Comparison of ENCODE assay signal across 34 cellular contexts in genomic region chr14:36716614-36717184, GRCh38. TPM values are rescaled to one million over a fixed set of nuclear protein-coding genes. Genes with fewer than 3 reads are reported as not detected.
"Had no signal": no experiment of that assay in that cellular context is flagged by ENCODE, and none has a peak within 500 bp of the region (broad histone marks: within the 10 kb centered on the region; RNA-seq: fewer than 3 reads in every experiment).

No MANE protein-coding gene starts in this region.

- ATAC-seq: gastrocnemius medialis; left cardiac atrium; left ventricle myocardium superior; sciatic nerve; stimulated activated naive CD8-positive, alpha-beta T cell treated with anti-CD3 and anti-CD28 coated beads, Interleukin-15, Interleukin-2, amounts not matched to agents 100 U/mL and 50 U/mL, for 24 hours had no signal

- H3K27me3 Mint-ChIP-seq: activated naive CD4-positive, alpha-beta T cell treated with anti-CD3 and anti-CD28 coated beads, Interleukin-2, amount 10 ng/mL, durations not matched to agents 7 days and 5 days; activated naive CD8-positive, alpha-beta T cell treated with anti-CD3 and anti-CD28 coated beads, Interleukin-2, amount 10 ng/mL, durations not matched to agents 7 days and 5 days; naive B cell had no signal

- H3K27ac Mint-ChIP-seq: activated naive CD4-positive, alpha-beta T cell treated with anti-CD3 and anti-CD28 coated beads, Interleukin-2, amount 10 ng/mL, durations not matched to agents 7 days and 5 days; activated naive CD8-positive, alpha-beta T cell treated with anti-CD3 and anti-CD28 coated beads, Interleukin-2, amount 10 ng/mL, durations not matched to agents 7 days and 5 days; activated T-helper 1 cell treated with anti-CD3 and anti-CD28 coated beads, Interleukin-12 subunit alpha, Interleukin-12 subunit beta, Interleukin-2, Interleukin-4 antibody, amounts not matched to agents 30 ng/mL and 10 ng/mL and 1 ng/mL, durations not matched to agents 14 hours and 24 hours and 36 hours; brain; mesothelial cell of epicardium; nephron progenitor cell; progenitor cell of endocrine pancreas; T-helper 2 cell treated with Interferon-gamma antibody and Interleukin-4, amounts not matched to agents 5 μg/mL and 100 μg/mL, for 36 hours had no signal

- H3K27ac ChIP-seq: ascending aorta, gastrocnemius medialis, hepatocyte, neutrophil, ovary, skin epidermis, testis, transverse colon had no signal

- FAIRE-seq: keratinocyte had no signal

- H3K4me1 Mint-ChIP-seq: activated naive CD4-positive, alpha-beta T cell treated with anti-CD3 and anti-CD28 coated beads, Interleukin-2, amount 10 ng/mL, durations not matched to agents 7 days and 5 days; activated naive CD8-positive, alpha-beta T cell treated with anti-CD3 and anti-CD28 coated beads, Interleukin-2, amount 10 ng/mL, durations not matched to agents 7 days and 5 days; brain; naive B cell had no signal

- H3K9me3 Mint-ChIP-seq: activated naive CD4-positive, alpha-beta T cell treated with anti-CD3 and anti-CD28 coated beads, Interleukin-2, amount 10 ng/mL, durations not matched to agents 7 days and 5 days; activated naive CD8-positive, alpha-beta T cell treated with anti-CD3 and anti-CD28 coated beads, Interleukin-2, amount 10 ng/mL, durations not matched to agents 7 days and 5 days; activated T-helper 1 cell treated with anti-CD3 and anti-CD28 coated beads, Interleukin-12 subunit alpha, Interleukin-12 subunit beta, Interleukin-2, Interleukin-4 antibody, amounts not matched to agents 30 ng/mL and 10 ng/mL and 1 ng/mL, durations not matched to agents 14 hours and 24 hours and 36 hours; brain; mesothelial cell of epicardium; nephron progenitor cell; T-helper 2 cell treated with Interferon-gamma antibody and Interleukin-4, amounts not matched to agents 5 μg/mL and 100 μg/mL, for 36 hours had no signal

- H3K4me3 ChIP-seq: ascending aorta, gastrocnemius medialis, hepatocyte, ovary, skin epidermis, testis, transverse colon had no signal

- H3K36me3 ChIP-seq: ascending aorta, gastrocnemius medialis, neutrophil, ovary, transverse colon had no signal

- H3K4me3 Mint-ChIP-seq: activated naive CD4-positive, alpha-beta T cell treated with anti-CD3 and anti-CD28 coated beads, Interleukin-2, amount 10 ng/mL, durations not matched to agents 7 days and 5 days; activated naive CD8-positive, alpha-beta T cell treated with anti-CD3 and anti-CD28 coated beads, Interleukin-2, amount 10 ng/mL, durations not matched to agents 7 days and 5 days; activated T-helper 1 cell treated with anti-CD3 and anti-CD28 coated beads, Interleukin-12 subunit alpha, Interleukin-12 subunit beta, Interleukin-2, Interleukin-4 antibody, amounts not matched to agents 30 ng/mL and 10 ng/mL and 1 ng/mL, durations not matched to agents 14 hours and 24 hours and 36 hours; brain; mesothelial cell of epicardium; naive B cell; nephron progenitor cell; T-helper 2 cell treated with Interferon-gamma antibody and Interleukin-4, amounts not matched to agents 5 μg/mL and 100 μg/mL, for 36 hours had no signal

- H3K36me3 Mint-ChIP-seq: activated naive CD4-positive, alpha-beta T cell treated with anti-CD3 and anti-CD28 coated beads, Interleukin-2, amount 10 ng/mL, durations not matched to agents 7 days and 5 days; activated naive CD8-positive, alpha-beta T cell treated with anti-CD3 and anti-CD28 coated beads, Interleukin-2, amount 10 ng/mL, durations not matched to agents 7 days and 5 days; brain; mesothelial cell of epicardium; naive B cell had no signal

- H3K4me1 ChIP-seq: ascending aorta, gastrocnemius medialis, testis had no signal

- H3K9me3 ChIP-seq: ascending aorta, gastrocnemius medialis, neutrophil, ovary, testis, transverse colon had no signal

- DNase-seq: activated CD4-positive, alpha-beta T cell treated with anti-CD3 and anti-CD28 coated beads for 4 hours; activated CD4-positive, alpha-beta T cell treated with anti-CD3 and anti-CD28 coated beads, Interleukin-2, amount 50 U/mL, for 48 hours; activated CD4-positive, CD25-positive, alpha-beta regulatory T cell; activated CD8-positive, alpha-beta memory T cell treated with anti-CD3 and anti-CD28 coated beads for 24 hours; activated gamma-delta T cell; activated naive CD4-positive, alpha-beta T cell treated with anti-CD3 and anti-CD28 coated beads, Interleukin-2, amount 10 ng/mL, durations not matched to agents 7 days and 5 days; activated naive CD8-positive, alpha-beta T cell treated with anti-CD3 and anti-CD28 coated beads, Interleukin-2, amount 10 ng/mL, durations not matched to agents 7 days and 5 days; activated T-cell treated with anti-CD3 and anti-CD28 coated beads, Interleukin-2, amount 50 U/mL, for 1 hour; caudate nucleus; cortex of kidney; gastrocnemius medialis; left cardiac atrium; left ventricle myocardium superior; naive B cell; nephron progenitor cell; ovary; stimulated activated CD4-positive, alpha-beta T cell treated with anti-CD3 and anti-CD28 coated beads, Interleukin-12 subunit alpha, Interleukin-12 subunit beta, amount 100 ng/mL, for 4 hours; stimulated activated CD4-positive, alpha-beta T cell treated with anti-CD3 and anti-CD28 coated beads, Interleukin-4, amount 100 ng/mL, for 1 hour; stimulated activated naive CD8-positive, alpha-beta T cell treated with anti-CD3 and anti-CD28 coated beads, Interleukin-15, Interleukin-2, amounts not matched to agents 100 U/mL and 50 U/mL, for 24 hours; testis; transverse colon had no signal

- H3K27me3 ChIP-seq: ascending aorta, gastrocnemius medialis, neutrophil, ovary, testis, transverse colon had no signal

RNA-seq across cellular contexts. Expression of gene PAX9, which starts 55.0 kb away (rescaled TPM):
- total RNA-seq: activated naive CD8-positive, alpha-beta T cell treated with anti-CD3 and anti-CD28 coated beads, Interleukin-2, amount 10 ng/mL, durations not matched to agents 7 days and 5 days; activated T-helper 1 cell treated with anti-CD3 and anti-CD28 coated beads, Interleukin-12 subunit alpha, Interleukin-12 subunit beta, Interleukin-2, Interleukin-4 antibody, amounts not matched to agents 30 ng/mL and 10 ng/mL and 1 ng/mL, durations not matched to agents 14 hours and 24 hours and 36 hours; ascending aorta; gastrocnemius medialis; left cardiac atrium; left ventricle myocardium superior; lung microvascular endothelial cell; mesothelial cell of epicardium; ovary; renal cortical epithelial cell had no signal
